8 cellular contexts compared by ENCODE assay signal in genomic region chr5:58871648-58872242, GRCh38.
DNase-seq lines count a peak whose midpoint lies in the region; ATAC-seq and TF ChIP-seq lines count a peak whose summit lies in the region.

No MANE protein-coding gene starts in this region.

- no peaks in the 10 kb centered on the region for H3K4me1 ChIP-seq in HEK293 (ENCODE audit: control insufficient read depth, insufficient read depth, low read length)

- H3K27ac ChIP-seq in HEK293 (ENCODE audit: extremely low read depth, low read depth, low read length): no peak overlapping the region

- no peaks in the 10 kb centered on the region for H3K9me3 ChIP-seq in HEK293 (ENCODE audit: control insufficient read depth, insufficient read depth, low read depth, low read length)

- H3K4me3 ChIP-seq in HEK293 (ENCODE audit: low read depth, low read length): no peak overlapping the region

- peak; percentile 69 for TF ChIP-seq CTCF in natural killer cell (IDR thresholded peaks at IDR 0.05)
- no peak for TF ChIP-seq CTCF in HEK293 (tag by site-specific recombination; IDR thresholded peaks at IDR 0.05)
- TF ChIP-seq CTCF in nephron progenitor cell (IDR thresholded peaks at IDR 0.05): peak; percentile 70

- ATAC-seq in natural killer cell (peak in 1 of 3 donors; percentile 60), HG03045 (IDR thresholded peaks at IDR 0.05; ENCODE audit: unreplicated experiment) (no peak)
- no peak for ATAC-seq in natural killer cell treated with Interleukin-12 subunit alpha and Interleukin-12 subunit beta and Interleukin-15 and Interleukin-18, amount 100 ng/mL, for 72 hours

- intact Hi-C loops in natural killer cell (cut with micrococcal nuclease): loop anchor here (5.0 kb wide), 2 partner anchors 301 to 931 kb away; no protein-coding TSS in a partner anchor

- H3K9me3 Mint-ChIP-seq in natural killer cell: no peaks in the 10 kb centered on the region
- no peaks in the 10 kb centered on the region for H3K9me3 Mint-ChIP-seq in natural killer cell treated with Interleukin-12 subunit alpha and Interleukin-12 subunit beta and Interleukin-15 and Interleukin-18, amount 100 ng/mL, for 72 hours
- H3K9me3 Mint-ChIP-seq in nephron progenitor cell: no peaks in the 10 kb centered on the region

- H3K36me3 Mint-ChIP-seq in natural killer cell: no peaks in the 10 kb centered on the region
- no peaks in the 10 kb centered on the region for H3K36me3 Mint-ChIP-seq in natural killer cell treated with Interleukin-12 subunit alpha and Interleukin-12 subunit beta and Interleukin-15 and Interleukin-18, amount 100 ng/mL, for 72 hours
- H3K36me3 Mint-ChIP-seq in nephron progenitor cell (ENCODE audit: low read depth): no peaks in the 10 kb centered on the region

- peaks cover 11 to 26% of the 10 kb centered on the region in 2 donors for H3K27me3 Mint-ChIP-seq in natural killer cell (ENCODE audit: low read depth in 2 of 2)
- H3K27me3 Mint-ChIP-seq in natural killer cell treated with Interleukin-12 subunit alpha and Interleukin-12 subunit beta and Interleukin-15 and Interleukin-18, amount 100 ng/mL, for 72 hours: peaks cover 14 to 36% of the 10 kb centered on the region in 2 donors
- peaks cover 6% of the 10 kb centered on the region for H3K27me3 Mint-ChIP-seq in nephron progenitor cell (ENCODE audit: low read depth, poor library complexity)

- CTCF ChIA-PET in HEK293 (lab: Yijun Ruan, JAX): interaction anchor here (0.5 to 5.1 kb wide), 12 partner anchors 11 to 516 kb away, joined by 3 to 28 read pairs (median 3); no protein-coding TSS in a partner anchor

- no peaks in the 10 kb centered on the region for H3K4me1 Mint-ChIP-seq in natural killer cell
- no peaks in the 10 kb centered on the region for H3K4me1 Mint-ChIP-seq in natural killer cell treated with Interleukin-12 subunit alpha and Interleukin-12 subunit beta and Interleukin-15 and Interleukin-18, amount 100 ng/mL, for 72 hours (ENCODE audit: low read depth in 2 of 2)
- no peaks in the 10 kb centered on the region for H3K4me1 Mint-ChIP-seq in nephron progenitor cell

- POLR2A ChIA-PET in HEK293 (lab: Yijun Ruan, JAX): no interaction called here

- no peak overlapping the region for H3K4me3 Mint-ChIP-seq in natural killer cell
- no peak overlapping the region for H3K4me3 Mint-ChIP-seq in natural killer cell treated with Interleukin-12 subunit alpha and Interleukin-12 subunit beta and Interleukin-15 and Interleukin-18, amount 100 ng/mL, for 72 hours
- H3K4me3 Mint-ChIP-seq in nephron progenitor cell: no peak overlapping the region

- no peaks in the 10 kb centered on the region for H3K36me3 ChIP-seq in HEK293 (ENCODE audit: control insufficient read depth in 2 of 2, insufficient read depth in 1 of 2, low read length in 2 of 2)

- H3K27ac Mint-ChIP-seq in natural killer cell (no peak overlapping the region), nephron progenitor cell (no peak overlapping the region)
- H3K27ac Mint-ChIP-seq in natural killer cell treated with Interleukin-12 subunit alpha and Interleukin-12 subunit beta and Interleukin-15 and Interleukin-18, amount 100 ng/mL, for 72 hours: no peak overlapping the region

- DNase-seq in natural killer cell (no peak), OCI-M1 (lab: John Stamatoyannopoulos, UW) (peak; percentile 72), dedifferentiated amniotic fluid mesenchymal stem cell (ENCODE audit: extremely low spot score) (peak; percentile 38), nephron progenitor cell (peak; percentile 48), 8988T (no peak)
- no peak for DNase-seq in natural killer cell treated with Interleukin-12 subunit alpha and Interleukin-12 subunit beta and Interleukin-15 and Interleukin-18, amount 100 ng/mL, for 72 hours (ENCODE audit: low spot score)

TF ChIP-seq in HEK293, 187 proteins besides CTCF, POLR2A, EP300 and RAD21:
- no peak for TF ChIP-seq ZSCAN16 (tag by site-specific recombination; IDR thresholded peaks at IDR 0.05)
- TF ChIP-seq, protein P1, sequence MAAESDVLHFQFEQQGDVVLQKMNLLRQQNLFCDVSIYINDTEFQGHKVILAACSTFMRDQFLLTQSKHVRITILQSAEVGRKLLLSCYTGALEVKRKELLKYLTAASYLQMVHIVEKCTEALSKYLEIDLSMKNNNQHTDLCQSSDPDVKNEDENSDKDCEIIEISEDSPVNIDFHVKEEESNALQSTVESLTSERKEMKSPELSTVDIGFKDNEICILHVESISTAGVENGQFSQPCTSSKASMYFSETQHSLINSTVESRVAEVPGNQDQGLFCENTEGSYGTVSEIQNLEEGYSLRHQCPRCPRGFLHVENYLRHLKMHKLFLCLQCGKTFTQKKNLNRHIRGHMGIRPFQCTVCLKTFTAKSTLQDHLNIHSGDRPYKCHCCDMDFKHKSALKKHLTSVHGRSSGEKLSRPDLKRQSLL (tag by site-specific recombination; IDR thresholded peaks at IDR 0.05): peak; percentile 12; the same call in 1 of the 2 replicates
- TF ChIP-seq ZNF449 (tag by site-specific recombination; IDR thresholded peaks at IDR 0.05): no peak
- TF ChIP-seq ZNF548 (tag by site-specific recombination; IDR thresholded peaks at IDR 0.05): no peak
- no peak for TF ChIP-seq ZNF10 (tag by site-specific recombination; IDR thresholded peaks at IDR 0.05)
- no peak for TF ChIP-seq ZSCAN30 (tag by site-specific recombination; IDR thresholded peaks at IDR 0.05)
- no peak for TF ChIP-seq ZBTB17 (tag by site-specific recombination; IDR thresholded peaks at IDR 0.05)
- no peak for TF ChIP-seq ZNF335 (tag by site-specific recombination; conservative IDR thresholded peaks at IDR 0.05)
- no peak for TF ChIP-seq BCL6B (tag by site-specific recombination; IDR thresholded peaks at IDR 0.05)
- peak; percentile 32; the same call in 1 of the 2 replicates for TF ChIP-seq ZNF654 (tag by site-specific recombination; IDR thresholded peaks at IDR 0.05; ENCODE audit: low read depth)
- TF ChIP-seq SCRT1 (tag by site-specific recombination; IDR thresholded peaks at IDR 0.05; ENCODE audit: borderline replicate concordance): no peak
- TF ChIP-seq ZNF138 (tag by site-specific recombination; IDR thresholded peaks at IDR 0.05; ENCODE audit: borderline replicate concordance): no peak
- TF ChIP-seq ZNF366 (tag by site-specific recombination; conservative IDR thresholded peaks at IDR 0.05): no peak
- TF ChIP-seq ZNF596 (tag by site-specific recombination; IDR thresholded peaks at IDR 0.05): no peak
- no peak for TF ChIP-seq ZBTB7A (tag by site-specific recombination; IDR thresholded peaks at IDR 0.05; ENCODE audit: low read depth)
- TF ChIP-seq SP7 (tag by site-specific recombination; IDR thresholded peaks at IDR 0.05): no peak
TF ChIP-seq in HEK293: peak in this region for 2.

Comparison
In these comparisons a context has a peak if more than half of its experiments do, and no peak if none do; other contexts are left out.
1. DNase-seq: peak in OCI-M1 (single experiment), dedifferentiated amniotic fluid mesenchymal stem cell (single experiment) and nephron progenitor cell (single experiment); none in natural killer cell (single experiment), natural killer cell treated with Interleukin-12 subunit alpha and Interleukin-12 subunit beta and Interleukin-15 and Interleukin-18, amount 100 ng/mL, for 72 hours (single experiment) and 8988T (single experiment).